ENCODE assay signal across 1 cellular context in genomic region chrX:49019599-49020249, GRCh38.
TF ChIP-seq lines count a peak whose summit lies in the region.

No MANE protein-coding gene starts in this region.

TF ChIP-seq in HepG2, 621 proteins besides CTCF, POLR2A, EP300 and RAD21 (continued from another document and continues in another):
- TF ChIP-seq ZNF318 (CRISPR knock-in tag; IDR thresholded peaks at IDR 0.05) (no peak), ARNT (IDR thresholded peaks at IDR 0.05) (no peak), ZSCAN5A (CRISPR knock-in tag; IDR thresholded peaks at IDR 0.05; ENCODE audit: borderline replicate concordance) (no peak), ZBTB8A (CRISPR knock-in tag; IDR thresholded peaks at IDR 0.05; ENCODE audit: borderline replicate concordance, low read depth) (no peak), ZNF816 (CRISPR knock-in tag; IDR thresholded peaks at IDR 0.05; ENCODE audit: borderline replicate concordance) (no peak), HNF4G (IDR thresholded peaks at IDR 0.05; ENCODE audit: borderline replicate concordance, low read depth, low read length) (peak; percentile 37; the same call in 1 of the 2 replicates), HNF4G (CRISPR knock-in tag; IDR thresholded peaks at IDR 0.05; ENCODE audit: borderline replicate concordance, low read depth) (no peak), HNRNPK (IDR thresholded peaks at IDR 0.05; ENCODE audit: low read depth, low read length, poor library complexity, severe bottlenecking) (no peak), DNMT3B (CRISPR knock-in tag; conservative IDR thresholded peaks at IDR 0.05) (no peak), ZFP90 (CRISPR knock-in tag; IDR thresholded peaks at IDR 0.05; ENCODE audit: borderline replicate concordance) (no peak), ZNF567 (CRISPR knock-in tag; IDR thresholded peaks at IDR 0.05; ENCODE audit: borderline replicate concordance) (no peak), RARG (CRISPR knock-in tag; IDR thresholded peaks at IDR 0.05; ENCODE audit: low read depth) (no peak), SETDB1 (CRISPR knock-in tag; IDR thresholded peaks at IDR 0.05; ENCODE audit: borderline replicate concordance) (no peak), TRIM24 (CRISPR knock-in tag; IDR thresholded peaks at IDR 0.05) (no peak), SNAI1 (CRISPR knock-in tag; IDR thresholded peaks at IDR 0.05; ENCODE audit: borderline replicate concordance) (no peak), ZNF772 (CRISPR knock-in tag; IDR thresholded peaks at IDR 0.05) (no peak), ZFP36L1 (CRISPR knock-in tag; IDR thresholded peaks at IDR 0.05) (no peak), ZBTB1 (CRISPR knock-in tag; IDR thresholded peaks at IDR 0.05; ENCODE audit: borderline replicate concordance) (no peak), CREBL2 (CRISPR knock-in tag; IDR thresholded peaks at IDR 0.05; ENCODE audit: borderline replicate concordance) (no peak), GATAD1 (CRISPR knock-in tag; IDR thresholded peaks at IDR 0.05) (0 out of 2 replicates have a peak, but pooled peaks have one; percentile 25), ZNF589 (CRISPR knock-in tag; conservative IDR thresholded peaks at IDR 0.05) (no peak), SNAPC5 (CRISPR knock-in tag; IDR thresholded peaks at IDR 0.05; ENCODE audit: borderline replicate concordance) (no peak), SMYD3 (CRISPR knock-in tag; IDR thresholded peaks at IDR 0.05) (no peak), ZNF737 (CRISPR knock-in tag; IDR thresholded peaks at IDR 0.05; ENCODE audit: borderline replicate concordance) (no peak), MLXIP (CRISPR knock-in tag; IDR thresholded peaks at IDR 0.05; ENCODE audit: borderline replicate concordance) (no peak), PCBP2 (optimal IDR thresholded peaks at IDR 0.05; ENCODE audit: low read depth, low read length, poor library complexity, severe bottlenecking) (no peak), ZNF225 (CRISPR knock-in tag; IDR thresholded peaks at IDR 0.05) (no peak), ZFY (CRISPR knock-in tag; IDR thresholded peaks at IDR 0.05) (no peak), NCOA1 (CRISPR knock-in tag; IDR thresholded peaks at IDR 0.05) (no peak), ZNF790 (CRISPR knock-in tag; IDR thresholded peaks at IDR 0.05; ENCODE audit: borderline replicate concordance) (no peak), MXD3 (CRISPR knock-in tag; IDR thresholded peaks at IDR 0.05) (no peak), SKI (IDR thresholded peaks at IDR 0.05; ENCODE audit: partially characterized antibody) (peak; percentile 64), ZNF747 (CRISPR knock-in tag; IDR thresholded peaks at IDR 0.05; ENCODE audit: borderline replicate concordance) (no peak), NCOR1 (IDR thresholded peaks at IDR 0.05; ENCODE audit: borderline replicate concordance, low read length) (peak; percentile 53; the same call in 1 of the 2 replicates), NR2C2 (CRISPR knock-in tag; IDR thresholded peaks at IDR 0.05; ENCODE audit: borderline replicate concordance) (peak; percentile 77; the same call in 1 of the 2 replicates), NONO (IDR thresholded peaks at IDR 0.05) (no peak), NONO (CRISPR knock-in tag; conservative IDR thresholded peaks at IDR 0.05) (no peak), ZNF451 (CRISPR knock-in tag; IDR thresholded peaks at IDR 0.05) (no peak), KLF11 (CRISPR knock-in tag; IDR thresholded peaks at IDR 0.05) (no peak), SMAD1 (CRISPR knock-in tag; IDR thresholded peaks at IDR 0.05; ENCODE audit: borderline replicate concordance, low read depth) (no peak), ZBTB44 (CRISPR knock-in tag; IDR thresholded peaks at IDR 0.05) (no peak), ZNF761 (CRISPR knock-in tag; conservative IDR thresholded peaks at IDR 0.05) (no peak)
- TF ChIP-seq, protein P1, sequence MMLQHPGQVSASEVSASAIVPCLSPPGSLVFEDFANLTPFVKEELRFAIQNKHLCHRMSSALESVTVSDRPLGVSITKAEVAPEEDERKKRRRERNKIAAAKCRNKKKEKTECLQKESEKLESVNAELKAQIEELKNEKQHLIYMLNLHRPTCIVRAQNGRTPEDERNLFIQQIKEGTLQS (CRISPR knock-in tag; IDR thresholded peaks at IDR 0.05) = no peak
- TF ChIP-seq, protein P2, sequence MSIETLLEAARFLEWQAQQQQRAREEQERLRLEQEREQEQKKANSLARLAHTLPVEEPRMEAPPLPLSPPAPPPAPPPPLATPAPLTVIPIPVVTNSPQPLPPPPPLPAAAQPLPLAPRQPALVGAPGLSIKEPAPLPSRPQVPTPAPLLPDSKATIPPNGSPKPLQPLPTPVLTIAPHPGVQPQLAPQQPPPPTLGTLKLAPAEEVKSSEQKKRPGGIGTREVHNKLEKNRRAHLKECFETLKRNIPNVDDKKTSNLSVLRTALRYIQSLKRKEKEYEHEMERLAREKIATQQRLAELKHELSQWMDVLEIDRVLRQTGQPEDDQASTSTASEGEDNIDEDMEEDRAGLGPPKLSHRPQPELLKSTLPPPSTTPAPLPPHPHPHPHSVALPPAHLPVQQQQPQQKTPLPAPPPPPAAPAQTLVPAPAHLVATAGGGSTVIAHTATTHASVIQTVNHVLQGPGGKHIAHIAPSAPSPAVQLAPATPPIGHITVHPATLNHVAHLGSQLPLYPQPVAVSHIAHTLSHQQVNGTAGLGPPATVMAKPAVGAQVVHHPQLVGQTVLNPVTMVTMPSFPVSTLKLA (IDR thresholded peaks at IDR 0.05) = no peak
- TF ChIP-seq, protein P3, sequence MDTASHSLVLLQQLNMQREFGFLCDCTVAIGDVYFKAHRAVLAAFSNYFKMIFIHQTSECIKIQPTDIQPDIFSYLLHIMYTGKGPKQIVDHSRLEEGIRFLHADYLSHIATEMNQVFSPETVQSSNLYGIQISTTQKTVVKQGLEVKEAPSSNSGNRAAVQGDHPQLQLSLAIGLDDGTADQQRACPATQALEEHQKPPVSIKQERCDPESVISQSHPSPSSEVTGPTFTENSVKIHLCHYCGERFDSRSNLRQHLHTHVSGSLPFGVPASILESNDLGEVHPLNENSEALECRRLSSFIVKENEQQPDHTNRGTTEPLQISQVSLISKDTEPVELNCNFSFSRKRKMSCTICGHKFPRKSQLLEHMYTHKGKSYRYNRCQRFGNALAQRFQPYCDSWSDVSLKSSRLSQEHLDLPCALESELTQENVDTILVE (CRISPR knock-in tag; IDR thresholded peaks at IDR 0.05) = 0 out of 2 replicates have a peak, but pooled peaks have one; percentile 11
- TF ChIP-seq, protein P4, sequence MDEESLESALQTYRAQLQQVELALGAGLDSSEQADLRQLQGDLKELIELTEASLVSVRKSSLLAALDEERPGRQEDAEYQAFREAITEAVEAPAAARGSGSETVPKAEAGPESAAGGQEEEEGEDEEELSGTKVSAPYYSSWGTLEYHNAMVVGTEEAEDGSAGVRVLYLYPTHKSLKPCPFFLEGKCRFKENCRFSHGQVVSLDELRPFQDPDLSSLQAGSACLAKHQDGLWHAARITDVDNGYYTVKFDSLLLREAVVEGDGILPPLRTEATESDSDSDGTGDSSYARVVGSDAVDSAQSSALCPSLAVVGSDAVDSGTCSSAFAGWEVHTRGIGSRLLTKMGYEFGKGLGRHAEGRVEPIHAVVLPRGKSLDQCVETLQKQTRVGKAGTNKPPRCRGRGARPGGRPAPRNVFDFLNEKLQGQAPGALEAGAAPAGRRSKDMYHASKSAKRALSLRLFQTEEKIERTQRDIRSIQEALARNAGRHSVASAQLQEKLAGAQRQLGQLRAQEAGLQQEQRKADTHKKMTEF (CRISPR knock-in tag; IDR thresholded peaks at IDR 0.05) = 0 out of 2 replicates have a peak, but pooled peaks have one; percentile 21
